In the genomic region with DNA sequence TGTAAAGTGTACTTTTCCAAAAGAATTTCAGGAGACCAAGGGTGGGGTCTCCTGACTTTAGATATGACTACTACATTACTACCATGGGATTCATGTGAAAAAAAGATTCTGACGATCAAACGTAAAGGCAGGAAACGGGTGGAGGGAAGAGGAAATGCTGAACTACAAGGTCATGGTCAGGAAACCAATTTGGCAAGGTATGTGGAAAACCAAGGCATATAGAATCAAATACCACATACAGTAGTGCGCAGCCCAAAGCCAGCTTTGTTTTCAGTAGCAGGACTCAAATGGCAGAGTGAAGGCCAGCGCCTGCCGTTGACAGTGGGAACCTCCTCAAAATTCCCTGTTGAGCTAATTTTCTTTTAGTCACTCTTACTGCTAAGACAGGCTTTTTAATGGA, we compare ENCODE assay signal across 18 cellular contexts. TPM values are rescaled to one million over a fixed set of nuclear protein-coding genes. Genes with fewer than 3 reads are reported as not detected.
DNase-seq lines count a peak whose midpoint lies in the region; ATAC-seq, FAIRE-seq and TF ChIP-seq lines count a peak whose summit lies in the region.
"Had no signal": no experiment of that assay in that cellular context is flagged by ENCODE, and none has a peak within 500 bp of the region (broad histone marks: within the 10 kb centered on the region; RNA-seq: fewer than 3 reads in every experiment).

No MANE protein-coding gene starts in this region.

- no peak for FAIRE-seq in astrocyte (lab: Jason Lieb, UNC)
- FAIRE-seq: HTR-8/SVneo had no signal

- H2AFZ ChIP-seq in astrocyte (ENCODE audit: low read depth, low read length), result peak overlapping the region; percentile 38

- H3K4me1 ChIP-seq in astrocyte (ENCODE audit: insufficient read depth, low read length) (peaks cover 6% of the 10 kb centered on the region), spleen (peaks cover 0 to 26% (median 18%) of the 10 kb centered on the region in 6 donors), tibial artery (no peaks in the 10 kb centered on the region)
- H3K4me1 ChIP-seq: prostate gland, uterus had no signal

- no peaks in the 10 kb centered on the region for H3K9me3 ChIP-seq in astrocyte (ENCODE audit: insufficient read depth, low read depth, low read length)
- H3K9me3 ChIP-seq in spleen, result peaks cover 0 to 7% (median 2%) of the 10 kb centered on the region in 8 donors
- no peaks in the 10 kb centered on the region for H3K9me3 ChIP-seq in tibial artery
- H3K9me3 ChIP-seq: prostate gland, uterus had no signal

- H4K20me1 ChIP-seq in astrocyte (ENCODE audit: insufficient read depth, low read length), result no peaks in the 10 kb centered on the region

- peaks cover 18% of the 10 kb centered on the region for H3K4me1 Mint-ChIP-seq in activated T-cell treated with anti-CD3 and anti-CD28 coated beads, Interleukin-2, amount 50 U/mL, for 72 hours (ENCODE audit: low read depth)
- H3K4me1 Mint-ChIP-seq in astrocyte (ENCODE audit: low read depth, unreplicated experiment), result peaks cover 4% of the 10 kb centered on the region
- H3K4me1 Mint-ChIP-seq in HFFc6 (ENCODE audit: low read depth), result peaks cover 5% of the 10 kb centered on the region

- peak overlapping the region; percentile 49 for H3K4me2 ChIP-seq in astrocyte (ENCODE audit: low read length)

- peak overlapping the region; percentile 8; the same call in 1 of the 2 replicates for H3K4me3 ChIP-seq in Jurkat, Clone E6-1 (ENCODE audit: low read length)
- H3K4me3 ChIP-seq in astrocyte (ENCODE audit: insufficient read depth, low read depth, low read length) (no peak overlapping the region), spleen (no peak overlapping the region), tibial artery (no peak overlapping the region)
- H3K4me3 ChIP-seq: prostate gland, uterus had no signal

- H3K36me3 Mint-ChIP-seq in activated T-cell treated with anti-CD3 and anti-CD28 coated beads, Interleukin-2, amount 50 U/mL, for 72 hours (ENCODE audit: insufficient read depth in 2 of 2), result peaks cover 0 to 4% of the 10 kb centered on the region in 2 donors
- H3K36me3 Mint-ChIP-seq in astrocyte (ENCODE audit: low read depth, unreplicated experiment), result no peaks in the 10 kb centered on the region
- peaks cover 4% of the 10 kb centered on the region; the same call in 1 of the 2 replicates for H3K36me3 Mint-ChIP-seq in HFFc6 (ENCODE audit: low read depth)

- no peaks in the 10 kb centered on the region for H3K27me3 Mint-ChIP-seq in activated T-cell treated with anti-CD3 and anti-CD28 coated beads, Interleukin-2, amount 50 U/mL, for 72 hours (ENCODE audit: low read depth)
- H3K27me3 Mint-ChIP-seq in astrocyte (ENCODE audit: low read depth, unreplicated experiment) (no peaks in the 10 kb centered on the region), HFFc6 (ENCODE audit: insufficient read depth) (no peaks in the 10 kb centered on the region; the same call in 1 of the 2 replicates)
- H3K27me3 Mint-ChIP-seq: natural killer cell treated with Interleukin-12 subunit alpha and Interleukin-12 subunit beta and Interleukin-15 and Interleukin-18, amount 100 ng/mL, for 72 hours had no signal

- no peak for DNase-seq in activated T-cell treated with anti-CD3 and anti-CD28 coated beads, Interleukin-2, amount 50 U/mL, for 72 hours
- no peak for DNase-seq in activated T-cell treated with anti-CD3 and anti-CD28 coated beads for 4 hours
- DNase-seq in Jurkat, Clone E6-1 (ENCODE audit: low read depth, low spot score), result peak; percentile 56
- DNase-seq in astrocyte (ENCODE audit: low read depth), result no peak
- no peak for DNase-seq in spleen
- no peak for DNase-seq in HFFc6
- DNase-seq in NCI-H510A (lab: John Stamatoyannopoulos, UW), result no peak
- DNase-seq in tibial artery, result no peak
- DNase-seq: activated CD4-positive, alpha-beta T cell treated with anti-CD3 and anti-CD28 coated beads for 48 hours; activated effector memory CD4-positive, alpha-beta T cell treated with Interleukin-2 at 50 U/mL for 16 hours; cortex of kidney; erythroblast; NCI-H1694 treated with DMSO at 0.1 percent for 48 hours; NCI-H345; uterus had no signal

- H3K36me3 ChIP-seq in astrocyte (ENCODE audit: insufficient read depth, low read length), result no peaks in the 10 kb centered on the region
- H3K36me3 ChIP-seq in spleen, result no peaks in the 10 kb centered on the region
- no peaks in the 10 kb centered on the region for H3K36me3 ChIP-seq in tibial artery
- H3K36me3 ChIP-seq: prostate gland, uterus had no signal

- TF ChIP-seq CTCF in astrocyte (IDR thresholded peaks at IDR 0.05; ENCODE audit: insufficient read depth, low read depth, low read length) (no peak), spleen (IDR thresholded peaks at IDR 0.05 in 8 of 11, conservative IDR thresholded peaks at IDR 0.05 in 3 of 11) (peak in 2 of 11 experiments; percentile 10 to 23), HFFc6 (IDR thresholded peaks at IDR 0.05) (no peak), tibial artery (IDR thresholded peaks at IDR 0.05) (no peak)

- H3K27me3 ChIP-seq in astrocyte (ENCODE audit: insufficient read depth, low read length) (no peaks in the 10 kb centered on the region), spleen (replicated peaks in 1 of 7) (no peaks in the 10 kb centered on the region), tibial artery (no peaks in the 10 kb centered on the region)
- H3K27me3 ChIP-seq: uterus had no signal

- peak overlapping the region; percentile 26 to 34 for H3K4me3 Mint-ChIP-seq in activated T-cell treated with anti-CD3 and anti-CD28 coated beads, Interleukin-2, amount 50 U/mL, for 72 hours
- H3K4me3 Mint-ChIP-seq in astrocyte (ENCODE audit: unreplicated experiment) (no peak overlapping the region), HFFc6 (no peak overlapping the region)
- H3K4me3 Mint-ChIP-seq: natural killer cell treated with Interleukin-12 subunit alpha and Interleukin-12 subunit beta and Interleukin-15 and Interleukin-18, amount 100 ng/mL, for 72 hours had no signal

- no peak overlapping the region for H3K9ac ChIP-seq in astrocyte (ENCODE audit: low read length)

- intact Hi-C loops in spleen (cut with DNase I; ENCODE audit: low total_unique reads) (no loop called here), tibial artery (cut with DNase I; ENCODE audit: low total_unique reads) (no loop called here)

- no peaks in the 10 kb centered on the region for H3K9me3 Mint-ChIP-seq in activated T-cell treated with anti-CD3 and anti-CD28 coated beads, Interleukin-2, amount 50 U/mL, for 72 hours
- H3K9me3 Mint-ChIP-seq in astrocyte (ENCODE audit: unreplicated experiment) (no peaks in the 10 kb centered on the region), HFFc6 (no peaks in the 10 kb centered on the region)
- H3K9me3 Mint-ChIP-seq: natural killer cell treated with Interleukin-12 subunit alpha and Interleukin-12 subunit beta and Interleukin-15 and Interleukin-18, amount 100 ng/mL, for 72 hours had no signal

- no peak for ATAC-seq in activated T-cell treated with anti-CD3 and anti-CD28 coated beads, Interleukin-2, amount 50 U/mL, for 72 hours (replicated peaks in 1 of 2)
- ATAC-seq: natural killer cell treated with Interleukin-12 subunit alpha and Interleukin-12 subunit beta and Interleukin-15 and Interleukin-18, amount 100 ng/mL, for 72 hours had no signal

- peak in 1 of 3 donors; percentile 26 for TF ChIP-seq POLR2A in spleen (IDR thresholded peaks at IDR 0.05)

- H3K27ac ChIP-seq in astrocyte (ENCODE audit: low read depth, low read length) (no peak overlapping the region), spleen (peak overlapping the region in 7 of 8 donors; percentile 6 to 66 (median 56)), tibial artery (no peak overlapping the region)
- H3K27ac ChIP-seq: prostate gland, uterus had no signal

- WGBS in spleen, 5 donors, result 16 to 33% (median 22%) methylated on average over 6 of the region's 6 CpGs

- no peak overlapping the region for H3K27ac Mint-ChIP-seq in activated T-cell treated with anti-CD3 and anti-CD28 coated beads, Interleukin-2, amount 50 U/mL, for 72 hours
- no peak overlapping the region for H3K27ac Mint-ChIP-seq in astrocyte (ENCODE audit: unreplicated experiment)
- H3K27ac Mint-ChIP-seq in HFFc6, result no peak overlapping the region
- H3K27ac Mint-ChIP-seq: natural killer cell treated with Interleukin-12 subunit alpha and Interleukin-12 subunit beta and Interleukin-15 and Interleukin-18, amount 100 ng/mL, for 72 hours had no signal

- peaks cover 3% of the 10 kb centered on the region for H3K79me2 ChIP-seq in astrocyte (ENCODE audit: insufficient read depth, low read length)

RNA-seq across cellular contexts. Expression of a gene that starts 57.5 kb away (rescaled TPM):
- 10 to 100 TPM; 14.6 to 18.5 TPM for total RNA-seq in activated T-cell treated with anti-CD3 and anti-CD28 coated beads, Interleukin-2, amount 50 U/mL, for 72 hours
- 15.4 TPM for polyA plus RNA-seq in Jurkat, Clone E6-1 (2012; ENCODE audit: insufficient read depth, insufficient read length)
- total RNA-seq in astrocyte, result 39.9 and 42.2 TPM in 2 replicates
- 10 to 100 TPM; 31.2 to 61.4 (median 43.3) TPM for total RNA-seq in spleen
- 10 to 100 TPM; 10.4 to 16.9 (median 13.6) TPM for polyA plus RNA-seq in spleen
- 10 to 100 TPM; 22.2 to 33.9 (median 29.1) TPM for total RNA-seq in HFFc6 (2021; fragmentation: NEBNext Ultra II Directional; extraction: Animal tissue kit (Norgen Biotek cat#: 25700))

Comparison
In these comparisons a context has a peak if more than half of its experiments do, and no peak if none do; other contexts are left out.
1. H3K4me3 Mint-ChIP-seq: peak in activated T-cell treated with anti-CD3 and anti-CD28 coated beads, Interleukin-2, amount 50 U/mL, for 72 hours (2 of 2); none in astrocyte (single experiment) and HFFc6 (single experiment).
2. H3K27ac ChIP-seq: peak in spleen (7 of 8); none in astrocyte (single experiment) and tibial artery (0 of 2).